In the genomic region with DNA sequence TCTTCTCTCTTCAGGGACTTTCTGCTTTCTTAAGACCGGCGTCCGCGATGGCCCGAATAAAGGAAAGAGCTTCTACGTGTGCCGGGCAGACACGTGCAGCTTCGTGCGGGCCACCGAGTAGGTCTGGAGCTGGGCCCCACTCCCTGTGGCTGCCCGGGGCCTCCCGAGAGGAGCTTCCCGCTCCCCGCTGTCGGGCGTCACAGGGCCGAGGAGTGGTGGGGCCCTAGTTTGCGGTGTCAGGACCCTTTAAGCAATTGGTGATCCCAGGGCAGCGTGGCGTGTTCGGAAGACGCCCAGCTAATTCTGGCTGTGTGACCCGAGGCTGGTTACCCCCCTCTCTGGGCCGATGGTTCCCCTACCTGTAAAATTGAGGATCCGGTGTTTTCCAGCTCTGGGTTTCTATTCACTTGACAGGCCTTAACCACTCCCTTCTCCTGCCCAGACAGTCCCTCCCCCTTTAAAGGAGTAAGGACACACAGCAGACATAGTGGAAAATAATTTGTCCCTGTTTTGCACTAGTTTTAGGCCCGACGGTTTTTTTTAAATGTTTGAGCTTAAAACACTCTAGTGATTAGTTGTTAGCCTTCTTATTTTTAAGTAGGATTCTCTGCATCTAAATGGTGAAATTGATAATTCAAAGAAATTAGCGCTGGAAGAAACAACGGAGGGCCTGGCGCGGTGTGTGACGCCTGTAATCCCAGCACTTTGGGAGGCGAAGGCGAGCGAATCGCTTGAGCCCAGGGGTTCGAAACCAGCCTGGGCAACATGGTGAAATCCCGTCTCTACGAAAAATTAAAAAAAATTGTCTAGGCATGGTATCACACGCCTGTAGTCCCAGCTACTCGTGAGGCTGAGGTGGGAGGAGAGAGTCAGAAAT, we compare ENCODE assay signal across 1 cellular context.
TF ChIP-seq lines count a peak whose summit lies in the region.

No MANE protein-coding gene starts in this region.

TF ChIP-seq in HCT116, 20 proteins besides CTCF, POLR2A, EP300 and RAD21:
- peak; percentile 41; the same call in 1 of the 2 replicates for TF ChIP-seq ZFX (IDR thresholded peaks at IDR 0.05)
- TF ChIP-seq, protein P1, sequence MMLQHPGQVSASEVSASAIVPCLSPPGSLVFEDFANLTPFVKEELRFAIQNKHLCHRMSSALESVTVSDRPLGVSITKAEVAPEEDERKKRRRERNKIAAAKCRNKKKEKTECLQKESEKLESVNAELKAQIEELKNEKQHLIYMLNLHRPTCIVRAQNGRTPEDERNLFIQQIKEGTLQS (IDR thresholded peaks at IDR 0.05) = no peak
- TF ChIP-seq, protein P2, sequence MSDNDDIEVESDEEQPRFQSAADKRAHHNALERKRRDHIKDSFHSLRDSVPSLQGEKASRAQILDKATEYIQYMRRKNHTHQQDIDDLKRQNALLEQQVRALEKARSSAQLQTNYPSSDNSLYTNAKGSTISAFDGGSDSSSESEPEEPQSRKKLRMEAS (IDR thresholded peaks at IDR 0.05) = peak; percentile 58
